22 cellular contexts compared by ENCODE assay signal in the genomic region with DNA sequence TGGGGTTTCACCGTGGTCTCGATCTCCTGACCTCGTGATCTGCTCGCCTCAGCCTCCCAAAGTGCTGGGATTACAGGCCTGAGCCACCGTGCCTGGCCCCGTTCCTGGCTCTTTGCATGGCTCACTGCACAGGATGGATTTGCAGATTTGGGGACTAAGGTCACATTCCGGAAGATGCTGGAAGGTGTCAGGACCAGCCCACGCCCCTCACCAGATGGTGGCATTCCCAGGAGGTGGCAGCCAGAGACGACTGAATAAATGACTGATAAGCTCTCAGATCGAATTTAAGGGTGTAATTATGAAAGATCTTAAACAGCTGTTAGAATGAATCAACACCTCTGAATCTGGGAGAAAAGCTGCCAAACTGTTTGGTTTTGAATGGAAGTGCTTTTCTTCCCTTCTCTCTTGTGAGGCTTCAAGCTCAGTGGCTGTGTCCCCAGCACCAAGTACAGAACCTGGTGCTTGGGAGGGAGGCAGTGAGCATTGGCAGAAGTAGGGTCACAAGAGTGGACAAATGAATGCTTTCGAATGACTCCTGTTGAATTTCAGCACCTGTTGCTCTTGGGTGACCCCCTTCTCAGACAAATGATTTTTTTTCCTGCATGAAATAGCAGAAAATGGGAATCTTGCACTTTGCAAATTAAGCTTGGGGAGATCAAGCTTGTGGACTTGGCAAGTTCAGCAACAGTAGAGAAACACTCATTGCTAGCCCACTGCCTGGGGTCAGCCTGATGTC.
DNase-seq lines count a peak whose midpoint lies in the region; ATAC-seq and TF ChIP-seq lines count a peak whose summit lies in the region.
"Had no signal": no experiment of that assay in that cellular context is flagged by ENCODE, and none has a peak within 500 bp of the region (broad histone marks: within the 10 kb centered on the region; RNA-seq: fewer than 3 reads in every experiment).

No MANE protein-coding gene starts in this region.

- H3K4me2 ChIP-seq in mesendoderm (ENCODE audit: low read length): no peak overlapping the region
- H3K4me2 ChIP-seq: A549 had no signal

- H3K4me3 ChIP-seq in endodermal cell (ENCODE audit: low read length) (no peak overlapping the region), mesendoderm (ENCODE audit: low read length) (no peak overlapping the region)
- H3K4me3 ChIP-seq: A549, adrenal gland, esophagus squamous epithelium, gastrocnemius medialis, GM12878, HAP-1 had no signal

- no peaks in the 10 kb centered on the region for H3K36me3 Mint-ChIP-seq in endodermal cell (ENCODE audit: low read depth)
- H3K36me3 Mint-ChIP-seq: CD8-positive, alpha-beta memory T cell; stimulated activated effector memory CD8-positive, alpha-beta T cell treated with anti-CD3 and anti-CD28 coated beads, Interleukin-12 subunit alpha, Interleukin-12 subunit beta, amount 100 ng/mL, for 72 hours had no signal

- H3K36me3 ChIP-seq in endodermal cell (ENCODE audit: control insufficient read depth, insufficient read depth, low read length): peaks cover 5% of the 10 kb centered on the region
- no peaks in the 10 kb centered on the region for H3K36me3 ChIP-seq in mesendoderm (ENCODE audit: control insufficient read depth, insufficient read depth, low read length)
- H3K36me3 ChIP-seq: adrenal gland, brain microvascular endothelial cell, gastrocnemius medialis, HAP-1 had no signal

- H3K18ac ChIP-seq in mesendoderm (ENCODE audit: low read length): no peak overlapping the region

- H4K5ac ChIP-seq in mesendoderm (ENCODE audit: low read length): no peak overlapping the region

- no peaks in the 10 kb centered on the region for H3K9me3 Mint-ChIP-seq in endodermal cell
- H3K9me3 Mint-ChIP-seq: activated T-cell treated with anti-CD3 and anti-CD28 coated beads, Interleukin-2, amount 50 U/mL, for 4 hours; CD8-positive, alpha-beta memory T cell; stimulated activated effector memory CD8-positive, alpha-beta T cell treated with anti-CD3 and anti-CD28 coated beads, Interleukin-12 subunit alpha, Interleukin-12 subunit beta, amount 100 ng/mL, for 72 hours had no signal

- H2BK120ac ChIP-seq in mesendoderm (ENCODE audit: low read depth, low read length): no peak overlapping the region

- H3K56ac ChIP-seq in mesendoderm (ENCODE audit: low read length): no peak overlapping the region

- no peak overlapping the region for H3K9ac ChIP-seq in endodermal cell (ENCODE audit: extremely low read depth, low read length, poor library complexity, severe bottlenecking)
- no peak overlapping the region for H3K9ac ChIP-seq in mesendoderm (ENCODE audit: low read length)

- H2AK5ac ChIP-seq in mesendoderm (ENCODE audit: low read length): no peak overlapping the region

- H3K79me2 ChIP-seq in mesendoderm (ENCODE audit: control insufficient read depth, insufficient read depth, low read length): no peaks in the 10 kb centered on the region

- H2BK15ac ChIP-seq in mesendoderm (replicated peaks; ENCODE audit: low read depth): no peak overlapping the region

- no peaks in the 10 kb centered on the region for H3K27me3 Mint-ChIP-seq in endodermal cell (ENCODE audit: insufficient read depth)

- peaks cover 1% of the 10 kb centered on the region for H3K79me1 ChIP-seq in mesendoderm (ENCODE audit: low read length)

- H2BK5ac ChIP-seq in mesendoderm (ENCODE audit: low read length): no peak overlapping the region

- WGBS in endodermal cell (ENCODE audit: insufficient coverage in 1 of 2, insufficient read length in 1 of 2), 2 experiments: 88 to 90% methylated on average over 6 to 11 of the region's 11 CpGs
- whole genome bisulfite sequencing in mesendoderm (ENCODE audit: extremely low coverage, insufficient coverage, low lambda C conversion rate): no CpG with 5 or more reads among the region's 11 CpGs

- H3K4me1 ChIP-seq in endodermal cell (ENCODE audit: control insufficient read depth, insufficient read depth, low read length) (no peaks in the 10 kb centered on the region), mesendoderm (ENCODE audit: control insufficient read depth, low read depth, low read length) (no peaks in the 10 kb centered on the region)

- no peak for TF ChIP-seq CTCF in endodermal cell (conservative IDR thresholded peaks at IDR 0.05)

- H3K4me3 Mint-ChIP-seq in endodermal cell: no peak overlapping the region
- H3K4me3 Mint-ChIP-seq: activated T-cell treated with anti-CD3 and anti-CD28 coated beads, Interleukin-2, amount 50 U/mL, for 4 hours; CD8-positive, alpha-beta memory T cell; stimulated activated effector memory CD8-positive, alpha-beta T cell treated with anti-CD3 and anti-CD28 coated beads, Interleukin-12 subunit alpha, Interleukin-12 subunit beta, amount 100 ng/mL, for 72 hours had no signal

- H3K27me3 ChIP-seq in endodermal cell (ENCODE audit: control insufficient read depth, insufficient read depth, low read length, poor library complexity, severe bottlenecking) (no peaks in the 10 kb centered on the region), mesendoderm (ENCODE audit: insufficient read depth, low read length, poor library complexity) (no peaks in the 10 kb centered on the region)
- H3K27me3 ChIP-seq: adrenal gland, brain microvascular endothelial cell, esophagus squamous epithelium, gastrocnemius medialis had no signal

- peak overlapping the region; percentile 64 for H3K27ac Mint-ChIP-seq in endodermal cell
- H3K27ac Mint-ChIP-seq: stimulated activated effector memory CD8-positive, alpha-beta T cell treated with anti-CD3 and anti-CD28 coated beads, Interleukin-12 subunit alpha, Interleukin-12 subunit beta, amount 100 ng/mL, for 72 hours had no signal

- H3K4ac ChIP-seq in mesendoderm (ENCODE audit: low read depth, low read length): no peak overlapping the region

- H3K9me3 ChIP-seq in endodermal cell (ENCODE audit: control insufficient read depth, low read length): no peaks in the 10 kb centered on the region
- H3K9me3 ChIP-seq: A549, adrenal gland, esophagus squamous epithelium, gastrocnemius medialis, HAP-1 had no signal

- no peak overlapping the region for H4K8ac ChIP-seq in mesendoderm (ENCODE audit: low read depth, low read length)

- H3K23ac ChIP-seq in mesendoderm (ENCODE audit: low read length): no peak overlapping the region

- DNase-seq in D341Med (ENCODE audit: low spot score) (peak; percentile 74), NCI-H524 (lab: John Stamatoyannopoulos, UW) (peak; percentile 95 to 98), endodermal cell (no peak), mesendoderm (peak; percentile 76), DMS79 (lab: John Stamatoyannopoulos, UW) (no peak), KG1 (lab: John Stamatoyannopoulos, UW) (no peak)
- DNase-seq: activated naive CD4-positive, alpha-beta T cell treated with Interleukin-2 at 50 U/mL for 16 hours; activated T-cell treated with anti-CD3 and anti-CD28 coated beads, Interleukin-2, amount 50 U/mL, for 4 hours; adrenal gland; brain microvascular endothelial cell; CD8-positive, alpha-beta memory T cell; esophagus squamous epithelium; gastrocnemius medialis; NCI-H1105; NCI-H2081; stimulated activated CD4-positive, alpha-beta T cell treated with anti-CD3 and anti-CD28 coated beads, Interleukin-2, amount 100 ng/mL, for 48 hours had no signal

- ATAC-seq in HG03439 (IDR thresholded peaks at IDR 0.05; ENCODE audit: unreplicated experiment) (no peak), HG02973 (IDR thresholded peaks at IDR 0.05; ENCODE audit: unreplicated experiment) (no peak)
- ATAC-seq: A549; activated T-cell treated with anti-CD3 and anti-CD28 coated beads, Interleukin-2, amount 50 U/mL, for 4 hours; gastrocnemius medialis; GM12878; stimulated activated effector memory CD8-positive, alpha-beta T cell treated with anti-CD3 and anti-CD28 coated beads, Interleukin-12 subunit alpha, Interleukin-12 subunit beta, amount 100 ng/mL, for 72 hours had no signal

- H3K4me1 Mint-ChIP-seq in endodermal cell: peaks cover 20% of the 10 kb centered on the region

- H3K27ac ChIP-seq in endodermal cell (ENCODE audit: low read depth, low read length) (peak overlapping the region; percentile 69), mesendoderm (ENCODE audit: low read depth, low read length) (no peak overlapping the region)
- H3K27ac ChIP-seq: A549, adrenal gland, brain microvascular endothelial cell, esophagus squamous epithelium, gastrocnemius medialis had no signal

Comparison
In these comparisons a context has a peak if more than half of its experiments do, and no peak if none do; other contexts are left out.
1. DNase-seq: peak in D341Med (single experiment), NCI-H524 (2 of 2) and mesendoderm (single experiment); none in endodermal cell (single experiment), DMS79 (single experiment) and KG1 (single experiment).